In genomic region chr12:89950421-89950820, GRCh38 we compare ENCODE assay signal across 7 cellular contexts.
DNase-seq lines count a peak whose midpoint lies in the region; ATAC-seq, FAIRE-seq and TF ChIP-seq lines count a peak whose summit lies in the region.

No MANE protein-coding gene starts in this region.

- H3K27me3 ChIP-seq in sigmoid colon, result no peaks in the 10 kb centered on the region

- peak overlapping the region; percentile 52 for H3K4me3 Mint-ChIP-seq in activated T-helper 17 cell treated with anti-CD3 and anti-CD28 coated beads, Interleukin-2, amount 50 U/mL, for 72 hours

- no peaks in the 10 kb centered on the region for H3K9me3 ChIP-seq in sigmoid colon

- peak; percentile 51 for ATAC-seq in GM18909 (IDR thresholded peaks at IDR 0.05; ENCODE audit: poor library complexity, unreplicated experiment)
- ATAC-seq in HG02798 (IDR thresholded peaks at IDR 0.05; ENCODE audit: poor library complexity, unreplicated experiment), result peak; percentile 51
- peak; percentile 27 for ATAC-seq in activated T-helper 17 cell treated with anti-CD3 and anti-CD28 coated beads, Interleukin-2, amount 50 U/mL, for 72 hours (replicated peaks)

- H3K4me3 ChIP-seq in sigmoid colon, result no peak overlapping the region

- H3K4me1 Mint-ChIP-seq in activated T-helper 17 cell treated with anti-CD3 and anti-CD28 coated beads, Interleukin-2, amount 50 U/mL, for 72 hours, result peaks cover 36% of the 10 kb centered on the region

- peaks cover 3% of the 10 kb centered on the region for H3K9me3 Mint-ChIP-seq in activated T-helper 17 cell treated with anti-CD3 and anti-CD28 coated beads, Interleukin-2, amount 50 U/mL, for 72 hours

- no peak for FAIRE-seq in GM19239 (lab: Jason Lieb, UNC)

- intact Hi-C loops in sigmoid colon (cut with DNase I), result no loop called here

- WGBS in sigmoid colon, 2 donors, result 15 to 59% methylated on average over 1 of the region's 1 CpG

- no peaks in the 10 kb centered on the region for H3K27me3 Mint-ChIP-seq in activated T-helper 17 cell treated with anti-CD3 and anti-CD28 coated beads, Interleukin-2, amount 50 U/mL, for 72 hours

- TF ChIP-seq CTCF in sigmoid colon (IDR thresholded peaks at IDR 0.05), result no peak

- TF ChIP-seq POLR2A in sigmoid colon (IDR thresholded peaks at IDR 0.05), result no peak

- H3K36me3 Mint-ChIP-seq in activated T-helper 17 cell treated with anti-CD3 and anti-CD28 coated beads, Interleukin-2, amount 50 U/mL, for 72 hours (ENCODE audit: low read depth), result no peaks in the 10 kb centered on the region

- H3K4me1 ChIP-seq in sigmoid colon, result peaks cover 0 to 42% (median 39%) of the 10 kb centered on the region in 4 donors

- H3K36me3 ChIP-seq in sigmoid colon, result no peaks in the 10 kb centered on the region

- peak overlapping the region; percentile 74 for H3K27ac Mint-ChIP-seq in activated T-helper 17 cell treated with anti-CD3 and anti-CD28 coated beads, Interleukin-2, amount 50 U/mL, for 72 hours

- no peak for TF ChIP-seq EP300 in sigmoid colon (IDR thresholded peaks at IDR 0.05)

- DNase-seq in sigmoid colon, result no peak
- no peak for DNase-seq in DMS53 treated with DMSO at 0.1 percent for 48 hours (lab: John Stamatoyannopoulos, UW; ENCODE audit: unreplicated experiment)
- DNase-seq in GM19239 (ENCODE audit: insufficient read length, low spot score), result no peak
- DNase-seq in NCI-H128 (lab: John Stamatoyannopoulos, UW; ENCODE audit: unreplicated experiment), result no peak

- peak overlapping the region in 3 of 4 donors; percentile 45 to 66 (median 64) for H3K27ac ChIP-seq in sigmoid colon
